ENCODE assay signal across 8 cellular contexts in the genomic region with DNA sequence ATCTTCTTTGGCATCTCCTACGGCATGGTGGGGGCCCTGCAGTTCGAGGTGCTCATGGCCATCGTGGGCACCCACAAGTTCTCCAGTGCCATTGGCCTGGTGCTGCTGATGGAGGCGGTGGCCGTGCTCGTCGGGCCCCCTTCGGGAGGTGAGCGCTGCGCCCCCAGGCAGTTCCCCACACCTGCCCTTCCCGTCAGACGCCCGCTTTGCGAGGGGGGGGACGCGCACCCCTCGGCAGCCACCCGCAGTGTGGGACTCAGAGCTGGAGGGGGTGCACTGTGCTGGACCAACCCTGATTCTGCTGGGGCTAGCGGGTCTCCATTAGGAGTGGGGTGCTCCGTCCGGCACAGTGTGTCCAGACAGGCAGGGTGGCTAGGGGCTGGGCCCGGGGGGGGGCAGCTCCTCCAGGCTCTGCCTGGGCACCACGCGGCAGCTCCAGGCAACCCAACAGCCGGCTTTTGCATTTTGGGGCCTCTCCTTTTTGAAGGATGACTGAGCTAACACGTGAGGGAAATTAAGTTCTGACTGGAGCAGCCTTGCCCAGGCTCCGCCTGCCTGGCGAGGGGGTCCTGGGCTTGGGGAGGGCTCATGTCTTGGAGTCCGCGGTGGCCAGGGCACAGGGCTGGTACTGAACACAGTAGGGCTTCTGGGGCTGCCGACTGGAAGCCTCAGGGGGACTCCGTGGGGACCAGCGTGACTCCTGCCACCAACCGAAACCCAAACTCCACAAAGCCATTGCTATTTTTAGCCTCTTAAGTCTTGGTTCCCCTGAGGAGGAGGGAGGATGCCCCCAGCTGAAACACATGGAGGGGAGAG. TPM values are rescaled to one million over a fixed set of nuclear protein-coding genes. Genes with fewer than 3 reads are reported as not detected.
DNase-seq lines count a peak whose midpoint lies in the region; ATAC-seq, FAIRE-seq and TF ChIP-seq lines count a peak whose summit lies in the region.

No MANE protein-coding gene starts in this region.

- no peaks in the 10 kb centered on the region for H3K9me3 ChIP-seq in left lung
- H3K9me3 ChIP-seq in thoracic aorta = no peaks in the 10 kb centered on the region

- intact Hi-C loops in activated CD4-positive, alpha-beta T cell treated with anti-CD3 and anti-CD28 coated beads for 36 hours (cut with DNase I, micrococcal nuclease) = loop anchor here (2.0 to 10.0 kb wide), 5 partner anchors 35 to 177 kb away; a partner anchor contains a TSS
- intact Hi-C loops in left lung (cut with DNase I) = loop anchor here in 1 of 2 donors (5.0 to 10.0 kb wide), 2 partner anchors 57 to 84 kb away; no protein-coding TSS in a partner anchor

- H3K4me3 ChIP-seq in left lung (peak overlapping the region in 1 of 2 donors; percentile 1), thoracic aorta (peak overlapping the region; percentile 31)

- no peak for ATAC-seq in activated CD4-positive, alpha-beta T cell treated with anti-CD3 and anti-CD28 coated beads for 36 hours
- ATAC-seq in left lung = no peak
- ATAC-seq in thoracic aorta (ENCODE audit: insufficient number of reproducible peaks, low FRiP score, low read depth) = no peak
- ATAC-seq in GM21737 (IDR thresholded peaks at IDR 0.05; ENCODE audit: unreplicated experiment) = no peak

- POLR2A ChIA-PET in activated CD4-positive, alpha-beta T cell treated with anti-CD3 and anti-CD28 coated beads for 36 hours (lab: Charles Lee) = interaction anchor here (0.8 to 1.1 kb wide), 2 partner anchors 9 to 73 kb away, joined by 3 to 4 read pairs; a partner anchor contains a TSS

- H3K4me1 ChIP-seq in left lung = peaks cover 58 to 100% of the 10 kb centered on the region in 2 donors
- H3K4me1 ChIP-seq in thoracic aorta (ENCODE audit: control insufficient read depth in 1 of 2, low read depth in 2 of 2) = peaks cover 48 to 63% of the 10 kb centered on the region in 2 donors

- TF ChIP-seq POLR2A in H54 (IDR thresholded peaks at IDR 0.05; ENCODE audit: low read depth, low read length) = no peak

- DNase-seq in activated CD4-positive, alpha-beta T cell treated with anti-CD3 and anti-CD28 coated beads for 36 hours = peak; percentile 35
- no peak for DNase-seq in activated CD4-positive, alpha-beta T cell treated with anti-CD3 and anti-CD28 coated beads for 48 hours
- DNase-seq in activated naive CD8-positive, alpha-beta T cell treated with anti-CD3 and anti-CD28 coated beads for 36 hours = no peak
- DNase-seq in left lung (peak in 1 of 2 donors; percentile 79), thoracic aorta (ENCODE audit: low spot score) (no peak), iPS-NIHi7 (ENCODE audit: extremely low spot score) (no peak), H54 (ENCODE audit: insufficient read length, low spot score) (no peak)

- no peak for TF ChIP-seq CTCF in left lung (IDR thresholded peaks at IDR 0.05)
- TF ChIP-seq CTCF in thoracic aorta (IDR thresholded peaks at IDR 0.05) = no peak

- peak overlapping the region; percentile 29 for H3K4me3 Mint-ChIP-seq in activated CD4-positive, alpha-beta T cell treated with anti-CD3 and anti-CD28 coated beads for 36 hours
- H3K4me3 Mint-ChIP-seq in activated naive CD8-positive, alpha-beta T cell treated with anti-CD3 and anti-CD28 coated beads for 36 hours = peak overlapping the region; percentile 22

- H3K36me3 Mint-ChIP-seq in activated CD4-positive, alpha-beta T cell treated with anti-CD3 and anti-CD28 coated beads for 36 hours (ENCODE audit: low read depth) = peaks cover 14% of the 10 kb centered on the region
- peaks cover 3% of the 10 kb centered on the region for H3K36me3 Mint-ChIP-seq in activated naive CD8-positive, alpha-beta T cell treated with anti-CD3 and anti-CD28 coated beads for 36 hours

- CTCF ChIA-PET in activated CD4-positive, alpha-beta T cell treated with anti-CD3 and anti-CD28 coated beads for 36 hours (lab: Charles Lee) = interaction anchor here (0.7 to 1.2 kb wide), 4 partner anchors 44 to 205 kb away, joined by 3 to 5 read pairs (median 4); no protein-coding TSS in a partner anchor

- no peaks in the 10 kb centered on the region for H3K27me3 ChIP-seq in left lung
- no peaks in the 10 kb centered on the region for H3K27me3 ChIP-seq in thoracic aorta (replicated peaks; ENCODE audit: insufficient read depth)

- H3K27me3 Mint-ChIP-seq in activated CD4-positive, alpha-beta T cell treated with anti-CD3 and anti-CD28 coated beads for 36 hours = no peaks in the 10 kb centered on the region
- H3K27me3 Mint-ChIP-seq in activated naive CD8-positive, alpha-beta T cell treated with anti-CD3 and anti-CD28 coated beads for 36 hours = no peaks in the 10 kb centered on the region

- peaks cover 60% of the 10 kb centered on the region for H3K4me1 Mint-ChIP-seq in activated CD4-positive, alpha-beta T cell treated with anti-CD3 and anti-CD28 coated beads for 36 hours
- H3K4me1 Mint-ChIP-seq in activated naive CD8-positive, alpha-beta T cell treated with anti-CD3 and anti-CD28 coated beads for 36 hours = peaks cover 33% of the 10 kb centered on the region

- H3K36me3 ChIP-seq in left lung = peaks cover 0 to 78% of the 10 kb centered on the region in 2 donors
- peaks cover 13% of the 10 kb centered on the region for H3K36me3 ChIP-seq in thoracic aorta

- FAIRE-seq in H54 (lab: Jason Lieb, UNC) = no peak

- peak overlapping the region; percentile 8 for H3K27ac Mint-ChIP-seq in activated CD4-positive, alpha-beta T cell treated with anti-CD3 and anti-CD28 coated beads for 36 hours
- peak overlapping the region; percentile 38 for H3K27ac Mint-ChIP-seq in activated naive CD8-positive, alpha-beta T cell treated with anti-CD3 and anti-CD28 coated beads for 36 hours

- H3K27ac ChIP-seq in left lung = peak overlapping the region; percentile 28 to 80
- peak overlapping the region in 1 of 2 donors; percentile 49 for H3K27ac ChIP-seq in thoracic aorta

- no peaks in the 10 kb centered on the region for H3K9me3 Mint-ChIP-seq in activated CD4-positive, alpha-beta T cell treated with anti-CD3 and anti-CD28 coated beads for 36 hours (ENCODE audit: low read depth)
- no peaks in the 10 kb centered on the region for H3K9me3 Mint-ChIP-seq in activated naive CD8-positive, alpha-beta T cell treated with anti-CD3 and anti-CD28 coated beads for 36 hours

RNA-seq across cellular contexts. Expression of a gene that starts 9.1 kb away (rescaled TPM):
- 100 to 1,000 TPM in 1 of 2 experiments, 10 to 100 TPM in 1; 93.2 to 157 TPM for total RNA-seq in activated CD4-positive, alpha-beta T cell treated with anti-CD3 and anti-CD28 coated beads for 36 hours
- total RNA-seq in activated naive CD8-positive, alpha-beta T cell treated with anti-CD3 and anti-CD28 coated beads for 36 hours = 10 to 100 TPM; 75.8 to 79.3 TPM
- total RNA-seq in left lung = 100 to 1,000 TPM in 1 of 2 donors, 10 to 100 TPM in 1; 71.2 to 149 TPM
- 100 to 1,000 TPM in 1 of 2 donors, 10 to 100 TPM in 1; 76.0 to 113 TPM for total RNA-seq in thoracic aorta

RNA-seq across cellular contexts. Expression of a gene that starts 25.3 kb away (rescaled TPM):
- 10 to 100 TPM; 41.6 to 43.8 TPM for total RNA-seq in activated CD4-positive, alpha-beta T cell treated with anti-CD3 and anti-CD28 coated beads for 36 hours
- total RNA-seq in activated naive CD8-positive, alpha-beta T cell treated with anti-CD3 and anti-CD28 coated beads for 36 hours = 10 to 100 TPM; 59.5 to 65.1 TPM
- total RNA-seq in left lung = 10 to 100 TPM; 41.7 to 54.5 TPM
- total RNA-seq in thoracic aorta = 10 to 100 TPM; 19.4 to 58.1 TPM

RNA-seq across cellular contexts. Expression of a gene that starts 35.5 kb away (rescaled TPM):
- total RNA-seq in activated CD4-positive, alpha-beta T cell treated with anti-CD3 and anti-CD28 coated beads for 36 hours = 100 to 1,000 TPM; 118 to 182 TPM
- 100 to 1,000 TPM; 110 to 115 TPM for total RNA-seq in activated naive CD8-positive, alpha-beta T cell treated with anti-CD3 and anti-CD28 coated beads for 36 hours
- 100 to 1,000 TPM; 122 to 160 TPM for total RNA-seq in left lung
- 10 to 100 TPM; 69.5 to 71.9 TPM for total RNA-seq in thoracic aorta
